29 cellular contexts compared by ENCODE assay signal in genomic region chr22:23380230-23380573, GRCh38.
A peak's percentile ranks its signal among the peaks of the same experiment; 100 is the strongest.
DNase-seq lines count a peak whose midpoint lies in the region; ATAC-seq and TF ChIP-seq lines count a peak whose summit lies in the region.
"Had no signal": no experiment of that assay in that cellular context is flagged by ENCODE, and none has a peak within 500 bp of the region (broad histone marks: within the 10 kb centered on the region; RNA-seq: fewer than 3 reads in every experiment).

No MANE protein-coding gene starts in this region.

- no peak overlapping the region for H2AFZ ChIP-seq in neuronal stem cell (ENCODE audit: low read length)

- no peak overlapping the region for H3K18ac ChIP-seq in neuronal stem cell (ENCODE audit: low read length)

- H3K4me3 ChIP-seq in HEK293 (ENCODE audit: low read depth, low read length) = no peak overlapping the region
- H3K4me3 ChIP-seq in neuronal stem cell (ENCODE audit: low read length in 2 of 2) = no peak overlapping the region
- H3K4me3 ChIP-seq: adrenal gland, MG63, Peyer's patch, prostate gland, sigmoid colon, SJCRH30, suprapubic skin had no signal

- ATAC-seq in HG03378 (IDR thresholded peaks at IDR 0.05; ENCODE audit: unreplicated experiment) = no peak
- ATAC-seq: activated T-cell treated with anti-CD3 and anti-CD28 coated beads, Interleukin-2, amount 50 U/mL, for 72 hours; stimulated activated memory B cell treated with anti-CD40 and anti-IgM and Interleukin-4, amounts not matched to agents 10 μg/mL and 1 μg/mL and 100 μg/mL, for 72 hours had no signal

- no peaks in the 10 kb centered on the region for H3K36me3 ChIP-seq in HEK293 (ENCODE audit: control insufficient read depth in 2 of 2, insufficient read depth in 1 of 2, low read length in 2 of 2)
- H3K36me3 ChIP-seq in neuronal stem cell (replicated peaks in 1 of 2; ENCODE audit: control insufficient read depth in 2 of 2, insufficient read depth in 2 of 2, low read length in 2 of 2) = no peaks in the 10 kb centered on the region
- H3K36me3 ChIP-seq: adrenal gland, MG63, Peyer's patch, prostate gland, sigmoid colon, SJCRH30, suprapubic skin had no signal

- H4K91ac ChIP-seq in neuronal stem cell (ENCODE audit: low read depth, low read length, poor library complexity) = no peak overlapping the region

- in situ Hi-C loops in G401 (cut with HindIII; ENCODE audit: low sequenced_read_pairs) = no loop called here

- H2BK15ac ChIP-seq in neuronal stem cell (ENCODE audit: low read length) = no peak overlapping the region

- no peak overlapping the region for H2AK5ac ChIP-seq in neuronal stem cell (ENCODE audit: low read depth, low read length)

- no peak overlapping the region for H4K8ac ChIP-seq in neuronal stem cell (ENCODE audit: low read depth, low read length)

- H3K23ac ChIP-seq in neuronal stem cell (ENCODE audit: low read depth, low read length, poor library complexity) = peak overlapping the region; percentile 55

- no peaks in the 10 kb centered on the region for H3K9me3 ChIP-seq in HEK293 (ENCODE audit: control insufficient read depth, insufficient read depth, low read depth, low read length)
- H3K9me3 ChIP-seq in neuronal stem cell (replicated peaks in 1 of 2; ENCODE audit: control insufficient read depth in 2 of 2, insufficient read depth in 1 of 2, low read depth in 1 of 2, low read length in 2 of 2) = no peaks in the 10 kb centered on the region
- H3K9me3 ChIP-seq: adrenal gland, MG63, Peyer's patch, prostate gland, sigmoid colon, SJCRH30, suprapubic skin had no signal

- no peak overlapping the region for H3K14ac ChIP-seq in neuronal stem cell (ENCODE audit: low read length)

- no peak overlapping the region for H3K4me2 ChIP-seq in neuronal stem cell (ENCODE audit: insufficient read depth, low read length, poor library complexity, severe bottlenecking)

- no peak overlapping the region for H3K27ac ChIP-seq in HEK293 (ENCODE audit: extremely low read depth, low read depth, low read length)
- no peak overlapping the region for H3K27ac ChIP-seq in neuronal stem cell (replicated peaks; ENCODE audit: low read length)
- H3K27ac ChIP-seq: adrenal gland, Peyer's patch, prostate gland, sigmoid colon, SJCRH30, suprapubic skin had no signal

- no peak overlapping the region for H3K9ac ChIP-seq in neuronal stem cell (ENCODE audit: low read depth, low read length, poor library complexity)

- POLR2A ChIA-PET in HEK293 (lab: Yijun Ruan, JAX) = interaction anchor here (1.1 kb wide), 1 partner anchor 83 kb away, joined by 3 read pairs; no protein-coding TSS in a partner anchor

- H2BK5ac ChIP-seq in neuronal stem cell (ENCODE audit: low read length) = no peak overlapping the region

- H3K4ac ChIP-seq in neuronal stem cell (ENCODE audit: low read length) = no peak overlapping the region

- no CpG with 5 or more reads among the region's 5 CpGs for WGBS in neuronal stem cell (ENCODE audit: extremely low coverage in 2 of 2, insufficient read length in 2 of 2, insufficient replicate concordance in 1 of 2), 2 donors

- H2BK120ac ChIP-seq in neuronal stem cell (ENCODE audit: low read depth, low read length) = no peak overlapping the region

- TF ChIP-seq CTCF in HEK293 (tag by site-specific recombination; IDR thresholded peaks at IDR 0.05) = no peak

- peaks cover 0 to 18% (median 0%) of the 10 kb centered on the region in 3 experiments for H3K27me3 ChIP-seq in neuronal stem cell (ENCODE audit: control insufficient read depth in 3 of 3, insufficient read depth in 3 of 3, low read depth in 1 of 3, low read length in 3 of 3)
- H3K27me3 ChIP-seq: adrenal gland, MG63, Peyer's patch, sigmoid colon, SJCRH30, suprapubic skin had no signal

- DNase-seq in NCI-H748 (lab: John Stamatoyannopoulos, UW; ENCODE audit: unreplicated experiment) (peak; percentile 15), NCI-H748 treated with DMSO at 0.1 percent for 48 hours (lab: John Stamatoyannopoulos, UW) (no peak), NCI-H345 treated with DMSO at 0.1 percent for 48 hours (lab: John Stamatoyannopoulos, UW; ENCODE audit: unreplicated experiment) (peak; percentile 43), neuronal stem cell (ENCODE audit: low spot score) (no peak), kidney tubule cell (ENCODE audit: low spot score) (no peak), G401 (ENCODE audit: low spot score) (no peak)
- DNase-seq: activated CD4-positive, alpha-beta T cell treated with anti-CD3 and anti-CD28 coated beads, Interleukin-2, amount 50 U/mL, for 4 hours; activated CD4-positive, CD25-positive, alpha-beta regulatory T cell; activated naive CD4-positive, alpha-beta T cell; activated T-cell treated with anti-CD3 and anti-CD28 coated beads, Interleukin-2, amount 50 U/mL, for 72 hours; adrenal gland; GDM1; H7; hypothalamus; immature natural killer cell; KG1; mesenchymal stem cell; MG63; NCI-H1694; NCI-H524; Peyer's patch; sigmoid colon; stimulated activated CD4-positive, alpha-beta T cell treated with anti-CD3 and anti-CD28 coated beads, Interleukin-4, amount 100 ng/mL, for 24 hours had no signal

- H3K79me1 ChIP-seq in neuronal stem cell (ENCODE audit: low read depth, low read length) = no peaks in the 10 kb centered on the region

- CTCF ChIA-PET in HEK293 (lab: Yijun Ruan, JAX) = interaction anchor here (0.7 to 1.0 kb wide), 2 partner anchors 12 to 233 kb away, joined by 3 to 5 read pairs; no protein-coding TSS in a partner anchor

- no peak overlapping the region for H2BK12ac ChIP-seq in neuronal stem cell (ENCODE audit: low read length)

- H3K4me1 ChIP-seq in HEK293 (ENCODE audit: control insufficient read depth, insufficient read depth, low read length) (no peaks in the 10 kb centered on the region), neuronal stem cell (ENCODE audit: control insufficient read depth in 2 of 2, insufficient read depth in 1 of 2, low read depth in 1 of 2, low read length in 2 of 2) (peaks cover 3 to 7% of the 10 kb centered on the region in 2 donors)
- H3K4me1 ChIP-seq: adrenal gland, Peyer's patch, prostate gland had no signal

TF ChIP-seq in HEK293, 187 proteins besides CTCF, POLR2A, EP300 and RAD21:
- TF ChIP-seq PATZ1 (tag by site-specific recombination; IDR thresholded peaks at IDR 0.05) = 0 out of 2 replicates have a peak, but pooled peaks have one; percentile 14
- peak; percentile 64; the same call in 1 of the 2 replicates for TF ChIP-seq ZIC2 (tag by site-specific recombination; IDR thresholded peaks at IDR 0.05)
- peak; percentile 97 for TF ChIP-seq ZSCAN16 (tag by site-specific recombination; IDR thresholded peaks at IDR 0.05)
- TF ChIP-seq ZNF248 (tag by site-specific recombination; IDR thresholded peaks at IDR 0.05) = no peak

Comparison
In these comparisons a context has a peak if more than half of its experiments do, and no peak if none do; other contexts are left out.
1. DNase-seq: peak in NCI-H748 (single experiment) and NCI-H345 treated with DMSO at 0.1 percent for 48 hours (single experiment); none in NCI-H748 treated with DMSO at 0.1 percent for 48 hours (single experiment), neuronal stem cell (single experiment), kidney tubule cell (single experiment) and G401 (single experiment).